In genomic region chr22:18056802-18057474, GRCh38 we compare ENCODE assay signal across 1 cellular context.
TF ChIP-seq lines count a peak whose summit lies in the region.

No MANE protein-coding gene starts in this region.

TF ChIP-seq in WTC11, 78 proteins besides CTCF, POLR2A, EP300 and RAD21 (continued from another document):
- TF ChIP-seq AR (CRISPR knock-in tag; IDR thresholded peaks at IDR 0.05) = no peak
TF ChIP-seq in WTC11: peak in this region for 0.
